7 cellular contexts compared by ENCODE assay signal in genomic region chr7:64665980-64666674, GRCh38. TPM values are rescaled to one million over a fixed set of nuclear protein-coding genes. Genes with fewer than 3 reads are reported as not detected.
DNase-seq lines count a peak whose midpoint lies in the region; ATAC-seq and TF ChIP-seq lines count a peak whose summit lies in the region.

ZNF107 (plus strand) TSS chr7:64666133; CDS start chr7:64666283, 150 bp downstream.

- H3K9me2 ChIP-seq in hepatocyte (replicated peaks; ENCODE audit: insufficient read depth), result no peaks in the 10 kb centered on the region

- peaks cover 8% of the 10 kb centered on the region for H3K79me2 ChIP-seq in hepatocyte

- no peaks in the 10 kb centered on the region for H3K27me3 ChIP-seq in hepatocyte

- in situ Hi-C loops in astrocyte of the cerebellum (cut with HindIII; ENCODE audit: low sequenced_read_pairs), result loop anchor here (25.0 kb wide), 1 partner anchor 221 kb away; no protein-coding TSS in a partner anchor

- H3K27ac ChIP-seq in hepatocyte, result peak within 1 kb of the TSS; percentile 72

- ATAC-seq in GM18505 (IDR thresholded peaks at IDR 0.05; ENCODE audit: unreplicated experiment), result peak; percentile 98
- peak; percentile 99 for ATAC-seq in HG02973 (IDR thresholded peaks at IDR 0.05; ENCODE audit: unreplicated experiment)

- TF ChIP-seq POLR2A in GM18505 (IDR thresholded peaks at IDR 0.05; ENCODE audit: borderline replicate concordance, extremely low read depth, insufficient read depth, insufficient read length), result peak; percentile 83

- WGBS in hepatocyte (ENCODE audit: low lambda C conversion rate, missing lambda C conversion rate), result 46% methylated on average over 34 of the region's 37 CpGs

- H3K36me3 ChIP-seq in hepatocyte (replicated peaks; ENCODE audit: insufficient read depth, low read depth), result no peaks in the 10 kb centered on the region

- H3K4me3 ChIP-seq in astrocyte of the cerebellum (ENCODE audit: low read depth, low read length) (peak within 1 kb of the TSS; percentile 87), hepatocyte (peak within 1 kb of the TSS; percentile 67)

- H4K20me1 ChIP-seq in hepatocyte (ENCODE audit: insufficient read depth, poor library complexity, severe bottlenecking), result no peaks in the 10 kb centered on the region

- TF ChIP-seq CTCF in astrocyte of the cerebellum (IDR thresholded peaks at IDR 0.05; ENCODE audit: low read depth, low read length, missing control alignments) (no peak), hepatocyte (IDR thresholded peaks at IDR 0.05; ENCODE audit: poor library complexity) (no peak)

- peak within 1 kb of the TSS; percentile 76 for H3K4me2 ChIP-seq in hepatocyte

- H3K4me1 ChIP-seq in hepatocyte (ENCODE audit: insufficient read depth), result no peaks in the 10 kb centered on the region

- peak within 1 kb of the TSS; percentile 75 for H2AFZ ChIP-seq in hepatocyte

- no peaks in the 10 kb centered on the region for H3K9me3 ChIP-seq in hepatocyte (ENCODE audit: low read depth)

- DNase-seq in NCI-H2029 (lab: John Stamatoyannopoulos, UW) (peak; percentile 93), T-helper 22 cell (ENCODE audit: low read depth) (peak; percentile 80), astrocyte of the cerebellum (ENCODE audit: low read depth) (peak; percentile 85), hepatocyte (ENCODE audit: low spot score) (peak; percentile 76), renal cortical epithelial cell (ENCODE audit: low read depth) (peak; percentile 89)

RNA-seq across cellular contexts. Expression of gene ZNF107, which starts in this region (rescaled TPM):
- total RNA-seq in hepatocyte (1.8 and 2.2 TPM in 2 replicates), renal cortical epithelial cell (2.3 and 8.1 TPM in 2 replicates)
- 0.63 and 1.2 TPM in 2 replicates for polyA plus RNA-seq in hepatocyte

Comparison
In these comparisons a context has a peak if more than half of its experiments do, and no peak if none do; other contexts are left out.
1. Peak in every context shown above with its lines: DNase-seq, ATAC-seq, H3K4me3 ChIP-seq and H3K27ac ChIP-seq.